Comparison of ENCODE assay signal across 8 cellular contexts in the genomic region with DNA sequence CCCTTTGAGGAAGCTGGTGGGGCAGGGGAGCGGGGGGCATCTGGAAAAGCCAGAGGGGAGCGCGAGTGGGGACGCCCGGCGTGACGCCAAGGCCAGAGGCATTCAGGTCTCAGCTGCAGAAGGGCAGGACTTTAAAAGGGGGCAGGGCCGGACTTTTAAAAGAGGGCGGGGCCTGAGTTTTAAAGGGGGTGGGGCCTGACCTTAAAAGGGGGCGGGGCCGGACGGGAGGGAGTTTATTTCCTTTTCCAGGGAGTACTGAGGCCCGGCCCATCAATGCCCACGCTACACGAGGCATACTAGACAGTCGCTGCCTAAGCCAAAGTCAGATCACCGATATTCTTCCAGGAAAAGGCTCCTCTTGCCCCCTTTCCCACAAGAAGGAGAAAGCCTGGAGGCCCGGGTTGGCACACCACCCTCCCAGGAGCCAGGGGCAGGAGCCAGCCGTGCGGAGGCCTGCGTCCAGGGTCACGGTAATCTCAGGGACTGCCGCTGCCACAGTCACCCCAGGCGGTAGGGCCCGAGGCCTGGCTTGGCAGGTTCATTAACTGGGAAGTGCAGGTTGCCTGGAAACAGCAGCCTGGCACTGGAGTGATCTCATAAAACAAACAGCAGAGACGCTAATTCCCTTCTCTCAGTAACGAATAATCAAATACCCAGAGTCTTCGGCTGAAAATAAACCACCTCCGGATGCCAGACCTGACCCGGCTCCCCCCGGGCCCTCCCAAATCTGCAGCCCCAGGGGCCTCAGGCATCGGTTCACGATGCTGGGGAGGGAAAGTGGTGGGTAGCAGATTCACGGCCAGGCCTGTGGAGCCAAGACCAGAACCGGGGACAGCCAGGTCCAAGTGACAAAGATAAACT.
DNase-seq lines count a peak whose midpoint lies in the region; ATAC-seq and TF ChIP-seq lines count a peak whose summit lies in the region.

No MANE protein-coding gene starts in this region.

- no peaks in the 10 kb centered on the region for H3K9me3 ChIP-seq in heart left ventricle

- H3K27me3 Mint-ChIP-seq in activated CD4-positive, alpha-beta T cell treated with anti-CD3 and anti-CD28 coated beads for 36 hours, result no peaks in the 10 kb centered on the region
- no peaks in the 10 kb centered on the region for H3K27me3 Mint-ChIP-seq in activated CD4-positive, alpha-beta T cell treated with anti-CD3 and anti-CD28 coated beads, Interleukin-2, amount 10 ng/mL, durations not matched to agents 7 days and 5 days

- POLR2A ChIA-PET in activated CD4-positive, alpha-beta T cell treated with anti-CD3 and anti-CD28 coated beads for 36 hours (lab: Charles Lee), result no interaction called here
- POLR2A ChIA-PET in activated CD4-positive, alpha-beta T cell treated with anti-CD3 and anti-CD28 coated beads, Interleukin-2, amount 10 ng/mL, durations not matched to agents 7 days and 5 days (lab: Charles Lee), result no interaction called here

- peaks cover 0 to 83% (median 58%) of the 10 kb centered on the region in 9 donors for H3K36me3 ChIP-seq in heart left ventricle

- WGBS in heart left ventricle, 4 donors, result 37 to 49% (median 42%) methylated on average over 30 to 35 of the region's 35 CpGs

- no peaks in the 10 kb centered on the region for H3K4me1 Mint-ChIP-seq in activated CD4-positive, alpha-beta T cell treated with anti-CD3 and anti-CD28 coated beads for 36 hours
- H3K4me1 Mint-ChIP-seq in activated CD4-positive, alpha-beta T cell treated with anti-CD3 and anti-CD28 coated beads, Interleukin-2, amount 10 ng/mL, durations not matched to agents 7 days and 5 days, result no peaks in the 10 kb centered on the region

- intact Hi-C loops in activated CD4-positive, alpha-beta T cell treated with anti-CD3 and anti-CD28 coated beads for 36 hours (cut with DNase I, micrococcal nuclease), result no loop called here
- intact Hi-C loops in heart left ventricle (cut with DNase I), result no loop called here

- no peak for TF ChIP-seq CTCF in heart left ventricle (IDR thresholded peaks at IDR 0.05)

- ATAC-seq in activated CD4-positive, alpha-beta T cell treated with anti-CD3 and anti-CD28 coated beads for 36 hours, result no peak
- ATAC-seq in heart left ventricle (peak; percentile 80 to 90 (median 86)), HG03378 (IDR thresholded peaks at IDR 0.05; ENCODE audit: unreplicated experiment) (no peak), GM19455 (IDR thresholded peaks at IDR 0.05; ENCODE audit: unreplicated experiment) (no peak)

- H3K9me3 Mint-ChIP-seq in activated CD4-positive, alpha-beta T cell treated with anti-CD3 and anti-CD28 coated beads for 36 hours (ENCODE audit: low read depth), result no peaks in the 10 kb centered on the region
- no peaks in the 10 kb centered on the region for H3K9me3 Mint-ChIP-seq in activated CD4-positive, alpha-beta T cell treated with anti-CD3 and anti-CD28 coated beads, Interleukin-2, amount 10 ng/mL, durations not matched to agents 7 days and 5 days

- no peak overlapping the region for H3K4me3 ChIP-seq in heart left ventricle

- CTCF ChIA-PET in activated CD4-positive, alpha-beta T cell treated with anti-CD3 and anti-CD28 coated beads for 36 hours (lab: Charles Lee), result no interaction called here
- CTCF ChIA-PET in activated CD4-positive, alpha-beta T cell treated with anti-CD3 and anti-CD28 coated beads, Interleukin-2, amount 10 ng/mL, durations not matched to agents 7 days and 5 days (lab: Charles Lee), result no interaction called here

- peak overlapping the region; percentile 37 to 95 (median 82) for H3K27ac ChIP-seq in heart left ventricle

- H3K27me3 ChIP-seq in heart left ventricle, result no peaks in the 10 kb centered on the region

- no peak overlapping the region for H3K27ac Mint-ChIP-seq in activated CD4-positive, alpha-beta T cell treated with anti-CD3 and anti-CD28 coated beads for 36 hours
- H3K27ac Mint-ChIP-seq in activated CD4-positive, alpha-beta T cell treated with anti-CD3 and anti-CD28 coated beads, Interleukin-2, amount 10 ng/mL, durations not matched to agents 7 days and 5 days, result no peak overlapping the region

- no peak for TF ChIP-seq POLR2A in heart left ventricle (IDR thresholded peaks at IDR 0.05)

- H3K36me3 Mint-ChIP-seq in activated CD4-positive, alpha-beta T cell treated with anti-CD3 and anti-CD28 coated beads for 36 hours (ENCODE audit: low read depth), result peaks cover 17% of the 10 kb centered on the region
- peaks cover 24% of the 10 kb centered on the region for H3K36me3 Mint-ChIP-seq in activated CD4-positive, alpha-beta T cell treated with anti-CD3 and anti-CD28 coated beads, Interleukin-2, amount 10 ng/mL, durations not matched to agents 7 days and 5 days (ENCODE audit: low read depth)

- peak; percentile 42 for DNase-seq in activated CD4-positive, alpha-beta T cell treated with anti-CD3 and anti-CD28 coated beads for 36 hours
- no peak for DNase-seq in activated CD4-positive, alpha-beta T cell treated with anti-CD3 and anti-CD28 coated beads, Interleukin-2, amount 10 ng/mL, durations not matched to agents 7 days and 5 days
- peak; percentile 81 for DNase-seq in T1000 (lab: John Stamatoyannopoulos, UW)
- DNase-seq in heart left ventricle, result peak; percentile 72 to 87 (median 82)
- peak; percentile 74 for DNase-seq in retina
- DNase-seq in RPMI8226, result no peak

- H3K4me3 Mint-ChIP-seq in activated CD4-positive, alpha-beta T cell treated with anti-CD3 and anti-CD28 coated beads for 36 hours, result no peak overlapping the region
- H3K4me3 Mint-ChIP-seq in activated CD4-positive, alpha-beta T cell treated with anti-CD3 and anti-CD28 coated beads, Interleukin-2, amount 10 ng/mL, durations not matched to agents 7 days and 5 days, result no peak overlapping the region

- H3K4me1 ChIP-seq in heart left ventricle, result peaks cover 0 to 65% (median 28%) of the 10 kb centered on the region in 12 donors

Comparison
In these comparisons a context has a peak if more than half of its experiments do, and no peak if none do; other contexts are left out.
1. DNase-seq: peak in activated CD4-positive, alpha-beta T cell treated with anti-CD3 and anti-CD28 coated beads for 36 hours (single experiment), T1000 (single experiment), heart left ventricle (5 of 5) and retina (single experiment); none in activated CD4-positive, alpha-beta T cell treated with anti-CD3 and anti-CD28 coated beads, Interleukin-2, amount 10 ng/mL, durations not matched to agents 7 days and 5 days (single experiment) and RPMI8226 (single experiment).
2. ATAC-seq: peak in heart left ventricle (4 of 4); none in activated CD4-positive, alpha-beta T cell treated with anti-CD3 and anti-CD28 coated beads for 36 hours (single experiment), HG03378 (single experiment) and GM19455 (single experiment).